Comparison of ENCODE assay signal across 8 cellular contexts in genomic region chr22:37607010-37607911, GRCh38. TPM values are rescaled to one million over a fixed set of nuclear protein-coding genes. Genes with fewer than 3 reads are reported as not detected.
A peak's percentile ranks its signal among the peaks of the same experiment; 100 is the strongest.
DNase-seq lines count a peak whose midpoint lies in the region; ATAC-seq and TF ChIP-seq lines count a peak whose summit lies in the region.

No MANE protein-coding gene starts in this region.

- peaks cover 64% of the 10 kb centered on the region for H3K4me1 ChIP-seq in CD4-positive, alpha-beta memory T cell (ENCODE audit: insufficient read depth, low read length)
- H3K4me1 ChIP-seq in colonic mucosa = peaks cover 7% of the 10 kb centered on the region

- H3K27ac ChIP-seq in CD4-positive, alpha-beta memory T cell (ENCODE audit: low read depth, low read length) = peak overlapping the region; percentile 88
- peak overlapping the region; percentile 94 for H3K27ac ChIP-seq in colonic mucosa

- H3K27me3 ChIP-seq in CD4-positive, alpha-beta memory T cell (ENCODE audit: insufficient read depth, low read length) = no peaks in the 10 kb centered on the region
- no peaks in the 10 kb centered on the region for H3K27me3 ChIP-seq in colonic mucosa

- CTCF ChIA-PET in CD4-positive, alpha-beta memory T cell (lab: Charles Lee; ENCODE audit: partially characterized antibody) = interaction anchor here (0.8 to 10.1 kb wide), 25 partner anchors 10 to 256 kb away, joined by 3 to 136 read pairs (median 8); partner anchors contain the start of genes LGALS1, MFNG, NOL12 and PDXP

- no peaks in the 10 kb centered on the region for H3K27me3 Mint-ChIP-seq in CD4-positive, alpha-beta memory T cell
- H3K27me3 Mint-ChIP-seq in HFFc6 (ENCODE audit: insufficient read depth) = peaks cover 9% of the 10 kb centered on the region

- intact Hi-C loops in CD4-positive, alpha-beta memory T cell (cut with micrococcal nuclease) = loop anchor here (1.0 to 5.0 kb wide), 5 partner anchors 74 to 365 kb away; partner anchors contain the start of genes C22orf23, GCAT, POLR2F and RAC2
- intact Hi-C loops in colonic mucosa (cut with DNase I) (no loop called here), left colon (cut with DNase I, micrococcal nuclease) (no loop called here)

- peaks cover 38 to 68% (median 52%) of the 10 kb centered on the region in 4 donors for H3K4me1 Mint-ChIP-seq in CD4-positive, alpha-beta memory T cell
- peaks cover 39% of the 10 kb centered on the region for H3K4me1 Mint-ChIP-seq in HFFc6 (ENCODE audit: low read depth)

- no peaks in the 10 kb centered on the region for H3K9me3 Mint-ChIP-seq in CD4-positive, alpha-beta memory T cell
- no peaks in the 10 kb centered on the region for H3K9me3 Mint-ChIP-seq in HFFc6

- H3K9ac ChIP-seq in colonic mucosa (ENCODE audit: low read depth in 2 of 2, low read length in 2 of 2) = peak overlapping the region in 1 of 2 donors; percentile 70

- H3K36me3 ChIP-seq in CD4-positive, alpha-beta memory T cell (ENCODE audit: insufficient read depth, low read length) = no peaks in the 10 kb centered on the region
- H3K36me3 ChIP-seq in colonic mucosa = no peaks in the 10 kb centered on the region

- DNase-seq in CD4-positive, alpha-beta memory T cell = peak; percentile 88 to 91 (median 88)
- peak; percentile 39 for DNase-seq in HFFc6
- DNase-seq in NCI-H460 (ENCODE audit: extremely low read depth, low read depth) = peak; percentile 59
- DNase-seq in activated CD4-positive, alpha-beta T cell treated with anti-CD3 and anti-CD28 coated beads for 48 hours = peak; percentile 93
- DNase-seq in colonic mucosa = peak; percentile 97
- peak; percentile 91 to 94 for DNase-seq in left colon
- DNase-seq in stimulated activated CD4-positive, alpha-beta T cell treated with anti-CD3 and anti-CD28 coated beads, Interleukin-1b, Interleukin-23, amount 100 ng/mL, for 4 hours (ENCODE audit: low read depth in 2 of 2) = peak; percentile 91 to 94

- POLR2A ChIA-PET in CD4-positive, alpha-beta memory T cell (lab: Charles Lee; ENCODE audit: partially characterized antibody) = interaction anchor here (0.7 to 6.4 kb wide), 27 partner anchors 8 to 1074 kb away, joined by 3 to 94 read pairs (median 5); partner anchors contain the start of genes IFT27, LGALS1, MFNG and NOL12

- H3K4me3 Mint-ChIP-seq in CD4-positive, alpha-beta memory T cell = peak overlapping the region; percentile 68 to 91 (median 87)
- H3K4me3 Mint-ChIP-seq in HFFc6 = peak overlapping the region; percentile 92

- TF ChIP-seq CTCF in HFFc6 (IDR thresholded peaks at IDR 0.05) (peak; percentile 98), colonic mucosa (IDR thresholded peaks at IDR 0.05) (peak; percentile 97)

- H3K4me3 ChIP-seq in CD4-positive, alpha-beta memory T cell (ENCODE audit: low read length in 2 of 2) = peak overlapping the region; percentile 54 to 65
- peak overlapping the region; percentile 90 for H3K4me3 ChIP-seq in colonic mucosa

- peaks cover 0 to 10% of the 10 kb centered on the region in 2 donors for H3K36me3 Mint-ChIP-seq in CD4-positive, alpha-beta memory T cell
- H3K36me3 Mint-ChIP-seq in HFFc6 (ENCODE audit: low read depth) = peaks cover 9% of the 10 kb centered on the region; the same call in 1 of the 2 replicates

- ATAC-seq in left colon (peak; percentile 56), HG03442 (IDR thresholded peaks at IDR 0.05; ENCODE audit: unreplicated experiment) (no peak)

- no peaks in the 10 kb centered on the region for H3K9me3 ChIP-seq in CD4-positive, alpha-beta memory T cell (ENCODE audit: control insufficient read depth in 1 of 2, low read length in 2 of 2)
- no peaks in the 10 kb centered on the region for H3K9me3 ChIP-seq in colonic mucosa

- H3K27ac Mint-ChIP-seq in CD4-positive, alpha-beta memory T cell = peak overlapping the region; percentile 94 to 99 (median 97)
- H3K27ac Mint-ChIP-seq in HFFc6 = peak overlapping the region; percentile 98

RNA-seq across cellular contexts. Expression of gene GGA1, which starts 1.4 kb away (rescaled TPM):
- total RNA-seq in CD4-positive, alpha-beta memory T cell = 100 to 1,000 TPM; 108 to 109 TPM
- 10 to 100 TPM; 16.3 to 26.7 TPM for polyA plus RNA-seq in CD4-positive, alpha-beta memory T cell
- 10 to 100 TPM; 37.5 to 45.4 (median 41.5) TPM for total RNA-seq in HFFc6 (2021; fragmentation: NEBNext Ultra II Directional; extraction: Animal tissue kit (Norgen Biotek cat#: 25700))
- 36.5 TPM in 2 replicates for total RNA-seq in NCI-H460 (2014; rRNA removed; shearing (Covaris generic))
- polyA plus RNA-seq in NCI-H460 (2014; cell fraction: nucleus; rRNA removed) = 118 and 144 TPM in 2 replicates
- total RNA-seq in colonic mucosa (10 to 100 TPM; 45.7 to 90.2 TPM), left colon (10 to 100 TPM; 56.9 to 73.3 TPM)

RNA-seq across cellular contexts. Expression of gene LGALS2, which starts 27.4 kb away (rescaled TPM):
- 1 to 10 TPM in 1 of 2 experiments, not detected in 1; 1.0 TPM for total RNA-seq in CD4-positive, alpha-beta memory T cell
- polyA plus RNA-seq in CD4-positive, alpha-beta memory T cell = not detected
- not detected for total RNA-seq in HFFc6 (2021; fragmentation: NEBNext Ultra II Directional; extraction: Animal tissue kit (Norgen Biotek cat#: 25700))
- total RNA-seq in NCI-H460 (2014; rRNA removed; shearing (Covaris generic)) = not detected in 2 replicates
- polyA plus RNA-seq in NCI-H460 (2014; cell fraction: nucleus; rRNA removed) = not detected in 2 replicates
- total RNA-seq in colonic mucosa (100 to 1,000 TPM; 118 to 160 TPM), left colon (10 to 100 TPM; 42.9 to 44.5 TPM)

RNA-seq across cellular contexts. Expression of gene SH3BP1, which starts 32.2 kb away (rescaled TPM):
- 10 to 100 TPM; 84.0 to 89.2 TPM for total RNA-seq in CD4-positive, alpha-beta memory T cell
- 10 to 100 TPM; 17.6 to 30.3 TPM for polyA plus RNA-seq in CD4-positive, alpha-beta memory T cell
- 10 to 100 TPM; 15.9 to 26.3 (median 23.0) TPM for total RNA-seq in HFFc6 (2021; fragmentation: NEBNext Ultra II Directional; extraction: Animal tissue kit (Norgen Biotek cat#: 25700))
- 1.7 and 2.9 TPM in 2 replicates for total RNA-seq in NCI-H460 (2014; rRNA removed; shearing (Covaris generic))
- polyA plus RNA-seq in NCI-H460 (2014; cell fraction: nucleus; rRNA removed) = 8.8 and 12.1 TPM in 2 replicates
- 100 to 1,000 TPM in 1 of 2 donors, 10 to 100 TPM in 1; 91.8 to 125 TPM for total RNA-seq in colonic mucosa
- 100 to 1,000 TPM in 1 of 2 donors, 10 to 100 TPM in 1; 77.4 to 121 TPM for total RNA-seq in left colon

RNA-seq across cellular contexts. Expression of gene CDC42EP1, which starts 47.0 kb away (rescaled TPM):
- not detected for total RNA-seq in CD4-positive, alpha-beta memory T cell
- not detected for polyA plus RNA-seq in CD4-positive, alpha-beta memory T cell
- total RNA-seq in HFFc6 (2021; fragmentation: NEBNext Ultra II Directional; extraction: Animal tissue kit (Norgen Biotek cat#: 25700)) = 100 to 1,000 TPM in 3 of 6 experiments, 10 to 100 TPM in 3; 88.3 to 104 (median 97.2) TPM
- total RNA-seq in NCI-H460 (2014; rRNA removed; shearing (Covaris generic)) = 43.7 and 59.0 TPM in 2 replicates
- 25.0 and 26.6 TPM in 2 replicates for polyA plus RNA-seq in NCI-H460 (2014; cell fraction: nucleus; rRNA removed)
- total RNA-seq in colonic mucosa (10 to 100 TPM; 66.1 to 97.0 TPM), left colon (10 to 100 TPM; 52.2 to 64.1 TPM)

RNA-seq across cellular contexts. Expression of gene PDXP, which starts 51.3 kb away (rescaled TPM):
- 1 to 10 TPM; 7.3 to 9.8 TPM for total RNA-seq in CD4-positive, alpha-beta memory T cell
- polyA plus RNA-seq in CD4-positive, alpha-beta memory T cell = 1 to 10 TPM in 1 of 2 donors, under 1 TPM in 1; 0.38 to 7.1 TPM
- 10 to 100 TPM; 15.3 to 24.5 (median 18.4) TPM for total RNA-seq in HFFc6 (2021; fragmentation: NEBNext Ultra II Directional; extraction: Animal tissue kit (Norgen Biotek cat#: 25700))
- 27.1 and 37.5 TPM in 2 replicates for total RNA-seq in NCI-H460 (2014; rRNA removed; shearing (Covaris generic))
- polyA plus RNA-seq in NCI-H460 (2014; cell fraction: nucleus; rRNA removed) = 32.5 and 34.0 TPM in 2 replicates
- total RNA-seq in colonic mucosa (10 to 100 TPM; 24.5 to 34.0 TPM), left colon (10 to 100 TPM; 37.7 to 50.7 TPM)

Comparison
In these comparisons a context has a peak if more than half of its experiments do, and no peak if none do; other contexts are left out.
1. DNase-seq: peak in every context shown above with its lines; median percentile 97 in colonic mucosa; 93 in activated CD4-positive, alpha-beta T cell treated with anti-CD3 and anti-CD28 coated beads for 48 hours; 92 in left colon; 92 in stimulated activated CD4-positive, alpha-beta T cell treated with anti-CD3 and anti-CD28 coated beads, Interleukin-1b, Interleukin-23, amount 100 ng/mL, for 4 hours; 88 in CD4-positive, alpha-beta memory T cell; 59 in NCI-H460; 39 in HFFc6.
2. RNA of gene LGALS2, which starts 27.4 kb away (total RNA-seq): 118 to 160 TPM in colonic mucosa and 42.9 to 44.5 TPM in left colon; 1.0 TPM in CD4-positive, alpha-beta memory T cell, not detected in HFFc6 and not detected in NCI-H460; every median in the first group is over 10 times any median in the second.